Comparison of ENCODE assay signal across 2 cellular contexts in the genomic region with DNA sequence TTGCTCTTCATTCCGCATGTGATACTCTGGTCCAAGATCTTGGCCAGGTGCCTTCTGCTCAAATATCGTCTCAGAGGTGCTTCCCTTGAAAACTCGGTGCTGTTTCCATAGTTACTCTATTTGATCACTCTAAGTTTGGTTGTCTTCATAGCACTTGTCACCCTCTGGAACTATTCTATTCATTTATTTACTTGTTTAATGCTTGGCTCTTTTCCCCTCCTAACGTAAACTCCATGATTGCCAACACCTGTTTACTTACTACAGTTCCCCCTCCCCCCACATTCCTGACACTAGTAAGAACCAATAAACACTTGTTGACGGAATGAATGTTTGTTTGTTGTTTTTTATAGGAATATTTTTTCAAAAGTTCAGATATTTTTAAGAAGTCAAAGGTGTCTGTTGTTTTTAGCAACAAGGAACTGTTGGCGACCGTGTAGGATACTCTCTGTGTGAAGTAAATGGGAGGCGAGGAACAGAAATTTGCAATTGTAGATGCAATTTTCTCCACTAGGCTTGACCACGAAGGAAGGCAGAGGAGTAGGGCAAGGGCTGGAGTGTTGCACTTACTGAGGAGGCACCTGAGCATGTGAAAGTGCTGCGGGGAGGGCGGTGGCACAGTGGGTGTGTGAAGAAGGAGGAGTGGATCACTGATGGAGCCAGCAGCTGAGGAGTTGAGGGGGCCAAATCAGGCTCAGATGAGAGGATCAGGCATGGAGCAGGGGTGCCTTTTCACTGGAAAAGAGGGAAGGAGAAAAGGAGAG.
TF ChIP-seq lines count a peak whose summit lies in the region.

No MANE protein-coding gene starts in this region.

TF ChIP-seq in GM23338, 12 proteins besides CTCF, POLR2A, EP300 and RAD21:
- TF ChIP-seq JUNB (IDR thresholded peaks at IDR 0.05; ENCODE audit: unreplicated experiment) (no peak), POLR2AphosphoS5 (IDR thresholded peaks at IDR 0.05; ENCODE audit: low read depth) (no peak), CREB1 (CRISPR knock-in tag; IDR thresholded peaks at IDR 0.05; ENCODE audit: low read depth) (no peak), ZNF114 (CRISPR knock-in tag; IDR thresholded peaks at IDR 0.05) (no peak)

TF ChIP-seq in WTC11, 78 proteins besides CTCF, POLR2A, EP300 and RAD21 (continued from another document):
- TF ChIP-seq, protein P1, sequence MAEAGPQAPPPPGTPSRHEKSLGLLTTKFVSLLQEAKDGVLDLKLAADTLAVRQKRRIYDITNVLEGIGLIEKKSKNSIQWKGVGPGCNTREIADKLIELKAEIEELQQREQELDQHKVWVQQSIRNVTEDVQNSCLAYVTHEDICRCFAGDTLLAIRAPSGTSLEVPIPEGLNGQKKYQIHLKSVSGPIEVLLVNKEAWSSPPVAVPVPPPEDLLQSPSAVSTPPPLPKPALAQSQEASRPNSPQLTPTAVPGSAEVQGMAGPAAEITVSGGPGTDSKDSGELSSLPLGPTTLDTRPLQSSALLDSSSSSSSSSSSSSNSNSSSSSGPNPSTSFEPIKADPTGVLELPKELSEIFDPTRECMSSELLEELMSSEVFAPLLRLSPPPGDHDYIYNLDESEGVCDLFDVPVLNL (CRISPR knock-in tag; IDR thresholded peaks at IDR 0.05; ENCODE audit: borderline replicate concordance, low read depth) = no peak
- no peak for TF ChIP-seq SMAD4 (CRISPR knock-in tag; IDR thresholded peaks at IDR 0.05)
- TF ChIP-seq, protein P2, sequence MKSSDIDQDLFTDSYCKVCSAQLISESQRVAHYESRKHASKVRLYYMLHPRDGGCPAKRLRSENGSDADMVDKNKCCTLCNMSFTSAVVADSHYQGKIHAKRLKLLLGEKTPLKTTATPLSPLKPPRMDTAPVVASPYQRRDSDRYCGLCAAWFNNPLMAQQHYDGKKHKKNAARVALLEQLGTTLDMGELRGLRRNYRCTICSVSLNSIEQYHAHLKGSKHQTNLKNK (CRISPR knock-in tag; IDR thresholded peaks at IDR 0.05) = no peak
- TF ChIP-seq, protein P3, sequence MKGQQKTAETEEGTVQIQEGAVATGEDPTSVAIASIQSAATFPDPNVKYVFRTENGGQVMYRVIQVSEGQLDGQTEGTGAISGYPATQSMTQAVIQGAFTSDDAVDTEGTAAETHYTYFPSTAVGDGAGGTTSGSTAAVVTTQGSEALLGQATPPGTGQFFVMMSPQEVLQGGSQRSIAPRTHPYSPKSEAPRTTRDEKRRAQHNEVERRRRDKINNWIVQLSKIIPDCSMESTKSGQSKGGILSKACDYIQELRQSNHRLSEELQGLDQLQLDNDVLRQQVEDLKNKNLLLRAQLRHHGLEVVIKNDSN (CRISPR knock-in tag; IDR thresholded peaks at IDR 0.05) = no peak
- TF ChIP-seq JAZF1 (CRISPR knock-in tag; IDR thresholded peaks at IDR 0.05) = no peak
- TF ChIP-seq, protein P4, sequence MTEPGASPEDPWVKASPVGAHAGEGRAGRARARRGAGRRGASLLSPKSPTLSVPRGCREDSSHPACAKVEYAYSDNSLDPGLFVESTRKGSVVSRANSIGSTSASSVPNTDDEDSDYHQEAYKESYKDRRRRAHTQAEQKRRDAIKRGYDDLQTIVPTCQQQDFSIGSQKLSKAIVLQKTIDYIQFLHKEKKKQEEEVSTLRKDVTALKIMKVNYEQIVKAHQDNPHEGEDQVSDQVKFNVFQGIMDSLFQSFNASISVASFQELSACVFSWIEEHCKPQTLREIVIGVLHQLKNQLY (CRISPR knock-in tag; IDR thresholded peaks at IDR 0.05) = no peak
- no peak for TF ChIP-seq TEAD1 (CRISPR knock-in tag; IDR thresholded peaks at IDR 0.05)
- TF ChIP-seq, protein P5, sequence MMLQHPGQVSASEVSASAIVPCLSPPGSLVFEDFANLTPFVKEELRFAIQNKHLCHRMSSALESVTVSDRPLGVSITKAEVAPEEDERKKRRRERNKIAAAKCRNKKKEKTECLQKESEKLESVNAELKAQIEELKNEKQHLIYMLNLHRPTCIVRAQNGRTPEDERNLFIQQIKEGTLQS (CRISPR knock-in tag; conservative IDR thresholded peaks at IDR 0.05) = no peak
- no peak for TF ChIP-seq GRHL2 (CRISPR knock-in tag; IDR thresholded peaks at IDR 0.05; ENCODE audit: insufficient replicate concordance, severe bottlenecking)
- TF ChIP-seq TP53 (CRISPR knock-in tag; IDR thresholded peaks at IDR 0.05) = no peak
- TF ChIP-seq ZBTB21 (CRISPR knock-in tag; IDR thresholded peaks at IDR 0.05; ENCODE audit: borderline replicate concordance) = no peak
